ENCODE assay signal across 8 cellular contexts in the genomic region with DNA sequence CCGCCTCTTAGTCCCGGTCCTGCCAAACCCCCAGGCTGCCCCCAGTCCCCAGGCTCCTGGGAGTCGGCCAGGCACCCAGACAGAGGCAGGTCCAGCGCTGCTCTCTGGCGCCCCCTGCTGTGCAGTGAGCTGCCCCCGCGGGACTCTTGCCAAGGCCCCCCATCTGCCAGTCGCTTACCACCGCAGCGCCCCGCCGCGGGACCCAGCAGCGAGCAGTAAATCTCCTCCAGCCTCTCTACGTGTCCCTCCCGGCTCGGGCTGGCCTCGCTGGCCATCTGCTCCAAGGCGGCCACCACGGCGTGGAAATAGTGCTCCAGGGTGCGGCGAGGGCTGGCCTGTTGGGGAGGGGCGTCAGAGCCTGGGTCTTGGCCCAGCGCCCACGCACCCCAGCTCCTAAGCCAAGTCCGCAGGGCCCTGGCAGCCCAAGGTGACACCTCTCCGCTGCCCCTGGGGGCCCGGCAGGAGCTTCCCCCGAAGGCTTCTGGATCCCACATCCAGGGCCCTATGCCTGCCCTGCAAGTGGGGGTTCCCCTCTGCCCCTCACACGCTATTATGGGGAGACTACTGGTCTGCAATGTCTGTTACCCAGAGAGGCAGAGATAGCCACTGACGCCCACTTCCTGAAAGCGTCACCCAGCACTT. TPM values are rescaled to one million over a fixed set of nuclear protein-coding genes. Genes with fewer than 3 reads are reported as not detected.
DNase-seq lines count a peak whose midpoint lies in the region; ATAC-seq, FAIRE-seq and TF ChIP-seq lines count a peak whose summit lies in the region.

No MANE protein-coding gene starts in this region.

- H3K27ac ChIP-seq in HepG2 (ENCODE audit: extremely low read length, insufficient read depth, low read length) (no peak overlapping the region), right lobe of liver (no peak overlapping the region), aorta (ENCODE audit: low read depth in 1 of 2, low read length in 2 of 2) (no peak overlapping the region), tibial nerve (no peak overlapping the region), coronary artery (no peak overlapping the region)

- in situ Hi-C loops in HepG2 (cut with HindIII; ENCODE audit: extremely low pct_ligation_motif_present, low pct_unique_long_range_greater_than_20kb) = no loop called here

- intact Hi-C loops in HepG2 (cut with micrococcal nuclease; ENCODE audit: unreplicated experiment) = no loop called here
- intact Hi-C loops in right lobe of liver (cut with DNase I) = no loop called here
- intact Hi-C loops in aorta (cut with DNase I) = no loop called here

- POLR2A ChIA-PET in HepG2 (lab: Yijun Ruan, JAX) = no interaction called here

- H3K79me2 ChIP-seq in HepG2 (ENCODE audit: insufficient read depth, low read length) = no peaks in the 10 kb centered on the region

- DNase-seq in HepG2 (ENCODE audit: low spot score) (no peak), right lobe of liver (no peak), aorta (no peak), tibial nerve (ENCODE audit: low spot score in 2 of 2) (no peak), coronary artery (ENCODE audit: low spot score) (no peak)
- DNase-seq in activated CD4-positive, alpha-beta T cell treated with anti-CD3 and anti-CD28 coated beads, Interleukin-2, amount 50 U/mL, for 48 hours = peak; percentile 53 to 56

- TF ChIP-seq RAD21 in HepG2 (CRISPR knock-in tag; IDR thresholded peaks at IDR 0.05) = no peak

- H3K4me3 ChIP-seq in HepG2 (replicated peaks in 1 of 3; ENCODE audit: insufficient read depth in 1 of 3, low read depth in 2 of 3, low read length in 3 of 3) (no peak overlapping the region), right lobe of liver (no peak overlapping the region), iPS-15b (ENCODE audit: low read depth, low read length) (peak overlapping the region; percentile 10), aorta (ENCODE audit: low read length in 2 of 2) (no peak overlapping the region), tibial nerve (no peak overlapping the region), coronary artery (no peak overlapping the region)

- TF ChIP-seq POLR2A in HepG2 (IDR thresholded peaks at IDR 0.05; ENCODE audit: insufficient read depth in 1 of 2, low read depth in 2 of 2, low read length in 2 of 2) (no peak), right lobe of liver (IDR thresholded peaks at IDR 0.05) (no peak), tibial nerve (IDR thresholded peaks at IDR 0.05) (no peak)

- WGBS in HepG2 (ENCODE audit: low lambda C conversion rate) = 64% methylated on average over 12 of the region's 33 CpGs
- 20% methylated on average over 1 of the region's 33 CpGs for WGBS in right lobe of liver (ENCODE audit: insufficient coverage, low coverage, low lambda C conversion rate, missing lambda C conversion rate)
- WGBS in aorta, 2 donors = 24 to 27% methylated on average over 27 to 33 of the region's 33 CpGs
- WGBS in tibial nerve, 2 donors = 31 to 38% methylated on average over 26 to 30 of the region's 33 CpGs

- ATAC-seq in HepG2 (peak; percentile 64), right lobe of liver (no peak), aorta (ENCODE audit: low FRiP score) (peak; percentile 19), GM21528 (IDR thresholded peaks at IDR 0.05; ENCODE audit: low FRiP score, unreplicated experiment) (no peak)

- H3K36me3 ChIP-seq in HepG2 (replicated peaks in 1 of 2; ENCODE audit: control insufficient read depth in 1 of 2, insufficient read depth in 2 of 2, low read length in 2 of 2) (no peaks in the 10 kb centered on the region), right lobe of liver (no peaks in the 10 kb centered on the region), iPS-15b (ENCODE audit: control insufficient read depth, insufficient read depth, low read length) (no peaks in the 10 kb centered on the region), aorta (ENCODE audit: control insufficient read depth in 1 of 2, insufficient read depth in 2 of 2, low read length in 1 of 2) (no peaks in the 10 kb centered on the region), tibial nerve (no peaks in the 10 kb centered on the region)

- no TSS peak for BruUV-seq in HepG2 (replicated peaks; lab: Mats Ljungman, UMichigan)

- H3K9me3 ChIP-seq in HepG2 (ENCODE audit: low read length) (no peaks in the 10 kb centered on the region), right lobe of liver (no peaks in the 10 kb centered on the region), iPS-15b (ENCODE audit: control insufficient read depth, insufficient read depth, low read length) (no peaks in the 10 kb centered on the region), aorta (ENCODE audit: control insufficient read depth, low read length) (peaks cover 2% of the 10 kb centered on the region), tibial nerve (peaks cover 0 to 6% (median 0%) of the 10 kb centered on the region in 4 donors)

- H4K20me1 ChIP-seq in HepG2 (ENCODE audit: insufficient read depth, low read length) = no peaks in the 10 kb centered on the region

- H3K4me2 ChIP-seq in HepG2 (ENCODE audit: low read depth, low read length) = no peak overlapping the region

- TF ChIP-seq EP300 in HepG2 (IDR thresholded peaks at IDR 0.05; ENCODE audit: low read depth in 2 of 2, low read length in 2 of 2) (no peak), HepG2 (CRISPR knock-in tag; IDR thresholded peaks at IDR 0.05; ENCODE audit: borderline replicate concordance) (no peak), tibial nerve (IDR thresholded peaks at IDR 0.05) (no peak)

- peak; percentile 63 for TF ChIP-seq CTCF in HepG2 (CRISPR knock-in tag; IDR thresholded peaks at IDR 0.05)
- TF ChIP-seq CTCF in right lobe of liver (IDR thresholded peaks at IDR 0.05) = peak in 1 of 4 donors; percentile 41
- no peak for TF ChIP-seq CTCF in tibial nerve (IDR thresholded peaks at IDR 0.05)
- TF ChIP-seq CTCF in coronary artery (IDR thresholded peaks at IDR 0.05) = no peak

- FAIRE-seq in HepG2 (lab: Jason Lieb, UNC) = no peak

- peaks cover 3 to 13% of the 10 kb centered on the region in 2 experiments; a peak in 3 of 5 replicates for H3K27me3 ChIP-seq in HepG2 (ENCODE audit: control insufficient read depth in 1 of 2, insufficient read depth in 2 of 2, low read length in 2 of 2)
- H3K27me3 ChIP-seq in right lobe of liver = no peaks in the 10 kb centered on the region
- H3K27me3 ChIP-seq in iPS-15b (ENCODE audit: control insufficient read depth, insufficient read depth, low read length) = no peaks in the 10 kb centered on the region
- H3K27me3 ChIP-seq in aorta (ENCODE audit: control insufficient read depth in 1 of 2, insufficient read depth in 2 of 2, low read length in 1 of 2) = no peaks in the 10 kb centered on the region
- H3K27me3 ChIP-seq in tibial nerve = no peaks in the 10 kb centered on the region

- H3K4me1 ChIP-seq in HepG2 (ENCODE audit: insufficient read depth, low read length) (no peaks in the 10 kb centered on the region), right lobe of liver (no peaks in the 10 kb centered on the region), iPS-15b (ENCODE audit: control insufficient read depth, insufficient read depth, low read length) (peaks cover 6% of the 10 kb centered on the region), aorta (ENCODE audit: control insufficient read depth in 1 of 2, insufficient read depth in 2 of 2, low read length in 2 of 2) (no peaks in the 10 kb centered on the region), tibial nerve (no peaks in the 10 kb centered on the region)

- H3K9ac ChIP-seq in HepG2 (ENCODE audit: insufficient read depth, low read depth, low read length) (no peak overlapping the region), iPS-15b (ENCODE audit: low read depth, low read length) (no peak overlapping the region)

- H2AFZ ChIP-seq in HepG2 (ENCODE audit: low read length) = no peak overlapping the region

- CTCF ChIA-PET in HepG2 (lab: Yijun Ruan, JAX; ENCODE audit: low intra/inter-chr PET ratio, low total read pairs) = no interaction called here

RNA-seq across cellular contexts. Expression of gene MFSD6L, which starts 33.7 kb away (rescaled TPM):
- total RNA-seq in HepG2 (2016; rRNA removed; fragmentation: Illumina TruSeq; extraction: Trizol) = not detected in 2 replicates
- total RNA-seq in HepG2 (2016; cell fraction: cytosol; rRNA removed; fragmentation: Illumina TruSeq; extraction: Trizol; ENCODE audit: low read depth) = not detected in 2 replicates
- total RNA-seq in HepG2 (2016; cell fraction: insoluble cytoplasmic fraction; rRNA removed; fragmentation: Illumina TruSeq; extraction: Trizol) = not detected in 2 replicates
- total RNA-seq in HepG2 (2016; cell fraction: membrane; rRNA removed; fragmentation: Illumina TruSeq; extraction: Trizol) = not detected in 2 replicates
- not detected in 2 replicates for total RNA-seq in HepG2 (2016; cell fraction: nucleus; rRNA removed; fragmentation: Illumina TruSeq; extraction: Trizol)
- polyA plus RNA-seq in HepG2 (2011; rRNA removed) = not detected in 2 replicates
- polyA plus RNA-seq in HepG2 (2011; cell fraction: cytosol; rRNA removed) = not detected in 2 replicates
- polyA plus RNA-seq in HepG2 (2011; cell fraction: nucleus; rRNA removed) = not detected in 2 replicates
- not detected in 2 replicates for polyA plus RNA-seq in HepG2 (2012)
- not detected in 2 replicates for polyA plus RNA-seq in HepG2 (2016; cell fraction: cytosol; fragmentation: Illumina TruSeq; extraction: Trizol; ENCODE audit: low read depth)
- not detected in 2 replicates for polyA plus RNA-seq in HepG2 (2016; cell fraction: insoluble cytoplasmic fraction; fragmentation: Illumina TruSeq; extraction: Trizol; ENCODE audit: low read depth)
- polyA plus RNA-seq in HepG2 (2016; cell fraction: membrane; fragmentation: Illumina TruSeq; extraction: Trizol; ENCODE audit: low read depth) = not detected in 2 replicates
- not detected in 2 replicates for polyA plus RNA-seq in HepG2 (2016; cell fraction: nucleus; fragmentation: Illumina TruSeq; extraction: Trizol; ENCODE audit: insufficient read depth, low read depth)
- polyA minus RNA-seq in HepG2 (2011; rRNA and poly(A)+ RNA removed; ENCODE audit: low replicate concordance) = not detected in 2 replicates
- not detected in 2 replicates for polyA minus RNA-seq in HepG2 (2011; cell fraction: cytosol; rRNA and poly(A)+ RNA removed)
- polyA minus RNA-seq in HepG2 (2011; cell fraction: nucleus; rRNA and poly(A)+ RNA removed) = not detected in 2 replicates
- total RNA-seq in right lobe of liver = not detected
- under 1 TPM; 0.19 to 0.39 TPM for total RNA-seq in aorta
- polyA plus RNA-seq in aorta = not detected
- total RNA-seq in tibial nerve = not detected

RNA-seq across cellular contexts. Expression of gene PIK3R6, which starts 34.6 kb away (rescaled TPM):
- total RNA-seq in HepG2 (2016; rRNA removed; fragmentation: Illumina TruSeq; extraction: Trizol) (not detected in 2 replicates), right lobe of liver (under 1 TPM in 5 of 6 experiments, not detected in 1; 0.18 to 0.62 (median 0.25) TPM), aorta (1 to 10 TPM; 1.3 to 3.5 TPM), tibial nerve (1 to 10 TPM in 2 of 4 donors, under 1 TPM in 2; 0.59 to 4.8 (median 1.7) TPM)
- not detected in 2 replicates for total RNA-seq in HepG2 (2016; cell fraction: cytosol; rRNA removed; fragmentation: Illumina TruSeq; extraction: Trizol; ENCODE audit: low read depth)
- not detected in 2 replicates for total RNA-seq in HepG2 (2016; cell fraction: insoluble cytoplasmic fraction; rRNA removed; fragmentation: Illumina TruSeq; extraction: Trizol)
- total RNA-seq in HepG2 (2016; cell fraction: membrane; rRNA removed; fragmentation: Illumina TruSeq; extraction: Trizol) = not detected in 2 replicates
- not detected in 2 replicates for total RNA-seq in HepG2 (2016; cell fraction: nucleus; rRNA removed; fragmentation: Illumina TruSeq; extraction: Trizol)
- polyA plus RNA-seq in HepG2 (2011; rRNA removed) (not detected in 2 replicates), aorta (under 1 TPM; 0.10 to 0.75 TPM)
- polyA plus RNA-seq in HepG2 (2011; cell fraction: cytosol; rRNA removed) = 0.03 TPM in 2 replicates
- 0.26 TPM in 1 of 2 replicates, not detected in the other for polyA plus RNA-seq in HepG2 (2011; cell fraction: nucleus; rRNA removed)
- polyA plus RNA-seq in HepG2 (2012) = not detected in 2 replicates
- not detected in 2 replicates for polyA plus RNA-seq in HepG2 (2016; cell fraction: cytosol; fragmentation: Illumina TruSeq; extraction: Trizol; ENCODE audit: low read depth)
- polyA plus RNA-seq in HepG2 (2016; cell fraction: insoluble cytoplasmic fraction; fragmentation: Illumina TruSeq; extraction: Trizol; ENCODE audit: low read depth) = not detected in 2 replicates
- not detected in 2 replicates for polyA plus RNA-seq in HepG2 (2016; cell fraction: membrane; fragmentation: Illumina TruSeq; extraction: Trizol; ENCODE audit: low read depth)
- polyA plus RNA-seq in HepG2 (2016; cell fraction: nucleus; fragmentation: Illumina TruSeq; extraction: Trizol; ENCODE audit: insufficient read depth, low read depth) = not detected in 2 replicates
- 0.09 TPM in 1 of 2 replicates, not detected in the other for polyA minus RNA-seq in HepG2 (2011; rRNA and poly(A)+ RNA removed; ENCODE audit: low replicate concordance)
- not detected in 2 replicates for polyA minus RNA-seq in HepG2 (2011; cell fraction: cytosol; rRNA and poly(A)+ RNA removed)
- not detected in 2 replicates for polyA minus RNA-seq in HepG2 (2011; cell fraction: nucleus; rRNA and poly(A)+ RNA removed)

Comparison
In these comparisons a context has a peak if more than half of its experiments do, and no peak if none do; other contexts are left out.
1. ATAC-seq: peak in HepG2 (single experiment) and aorta (single experiment); none in right lobe of liver (0 of 4) and GM21528 (single experiment).
2. DNase-seq: peak in activated CD4-positive, alpha-beta T cell treated with anti-CD3 and anti-CD28 coated beads, Interleukin-2, amount 50 U/mL, for 48 hours (2 of 2); none in HepG2 (single experiment), right lobe of liver (0 of 3), aorta (0 of 2), tibial nerve (0 of 2) and coronary artery (single experiment).